In genomic region chr3:129512595-129512994, GRCh38 we compare ENCODE assay signal across 26 cellular contexts. TPM values are rescaled to one million over a fixed set of nuclear protein-coding genes. Genes with fewer than 3 reads are reported as not detected.
"Had no signal": no experiment of that assay in that cellular context is flagged by ENCODE, and none has a peak within 500 bp of the region (broad histone marks: within the 10 kb centered on the region; RNA-seq: fewer than 3 reads in every experiment).

No MANE protein-coding gene starts in this region.

- H3K27ac Mint-ChIP-seq: activated CD8-positive, alpha-beta memory T cell treated with anti-CD3 and anti-CD28 coated beads, Interleukin-2, amount 10 ng/mL, durations not matched to agents 7 days and 5 days; activated naive CD4-positive, alpha-beta T cell treated with anti-CD3 and anti-CD28 coated beads, Interleukin-2, amount 10 ng/mL, durations not matched to agents 7 days and 5 days; activated naive CD8-positive, alpha-beta T cell treated with anti-CD3 and anti-CD28 coated beads for 36 hours; activated T-helper 2 cell treated with anti-CD3 and anti-CD28 coated beads, Interferon-gamma antibody, Interleukin-2, Interleukin-4, amounts not matched to agents 10 μg/mL and 5 μg/mL and 100 μg/mL, durations not matched to agents 14 hours and 24 hours and 36 hours; T-helper 17 cell; WTC11 had no signal

- H3K4me3 Mint-ChIP-seq: activated CD8-positive, alpha-beta memory T cell treated with anti-CD3 and anti-CD28 coated beads, Interleukin-2, amount 10 ng/mL, durations not matched to agents 7 days and 5 days; activated naive CD4-positive, alpha-beta T cell treated with anti-CD3 and anti-CD28 coated beads, Interleukin-2, amount 10 ng/mL, durations not matched to agents 7 days and 5 days; activated naive CD8-positive, alpha-beta T cell treated with anti-CD3 and anti-CD28 coated beads for 36 hours; activated T-cell treated with anti-CD3 and anti-CD28 coated beads, Interleukin-2, amount 50 U/mL, for 4 hours; T-helper 17 cell; WTC11 had no signal

- H3K27me3 Mint-ChIP-seq: activated CD8-positive, alpha-beta memory T cell treated with anti-CD3 and anti-CD28 coated beads, Interleukin-2, amount 10 ng/mL, durations not matched to agents 7 days and 5 days; activated naive CD4-positive, alpha-beta T cell treated with anti-CD3 and anti-CD28 coated beads, Interleukin-2, amount 10 ng/mL, durations not matched to agents 7 days and 5 days; activated naive CD8-positive, alpha-beta T cell treated with anti-CD3 and anti-CD28 coated beads for 36 hours; T-helper 17 cell had no signal

- H3K27ac ChIP-seq: brain microvascular endothelial cell had no signal

- H3K36me3 ChIP-seq: brain microvascular endothelial cell had no signal

- DNase-seq: activated CD4-positive, alpha-beta T cell treated with anti-CD3 and anti-CD28 coated beads for 48 hours; activated CD4-positive, alpha-beta T cell treated with anti-CD3 and anti-CD28 coated beads, Interleukin-2, amount 50 U/mL, for 4 hours; activated CD4-positive, CD25-positive, alpha-beta regulatory T cell treated with anti-CD3 and anti-CD28 coated beads, Interleukin-2, amount 50 U/mL, for 72 hours; activated CD8-positive, alpha-beta memory T cell treated with anti-CD3 and anti-CD28 coated beads, Interleukin-2, amount 10 ng/mL, durations not matched to agents 7 days and 5 days; activated gamma-delta T cell treated with Interleukin-2 at 50 U/mL for 16 hours; activated naive CD4-positive, alpha-beta T cell treated with anti-CD3 and anti-CD28 coated beads, Interleukin-2, amount 10 ng/mL, durations not matched to agents 7 days and 5 days; activated naive CD8-positive, alpha-beta T cell treated with anti-CD3 and anti-CD28 coated beads for 36 hours; activated T-cell treated with anti-CD3 and anti-CD28 coated beads, Interleukin-2, amount 50 U/mL, for 4 hours; brain microvascular endothelial cell; KG1; NCI-H1048; NCI-H1694; NCI-H2029; NCI-H524; PC-3; SHP77 treated with DMSO at 0.1 percent for 48 hours; T-helper 17 cell; T-helper 9 cell had no signal

- FAIRE-seq: RCC 7860 had no signal

- H3K9me3 Mint-ChIP-seq: activated naive CD4-positive, alpha-beta T cell treated with anti-CD3 and anti-CD28 coated beads, Interleukin-2, amount 10 ng/mL, durations not matched to agents 7 days and 5 days; activated naive CD8-positive, alpha-beta T cell treated with anti-CD3 and anti-CD28 coated beads for 36 hours; activated T-cell treated with anti-CD3 and anti-CD28 coated beads, Interleukin-2, amount 50 U/mL, for 4 hours; activated T-helper 2 cell treated with anti-CD3 and anti-CD28 coated beads, Interferon-gamma antibody, Interleukin-2, Interleukin-4, amounts not matched to agents 10 μg/mL and 5 μg/mL and 100 μg/mL, durations not matched to agents 14 hours and 24 hours and 36 hours; WTC11 had no signal

- H3K27me3 ChIP-seq: brain microvascular endothelial cell had no signal

- H3K36me3 Mint-ChIP-seq: activated CD8-positive, alpha-beta memory T cell treated with anti-CD3 and anti-CD28 coated beads, Interleukin-2, amount 10 ng/mL, durations not matched to agents 7 days and 5 days; WTC11 had no signal

- H3K4me1 Mint-ChIP-seq: activated naive CD8-positive, alpha-beta T cell treated with anti-CD3 and anti-CD28 coated beads for 36 hours; WTC11 had no signal

- ATAC-seq: activated CD8-positive, alpha-beta memory T cell treated with anti-CD3 and anti-CD28 coated beads, Interleukin-2, amount 10 ng/mL, durations not matched to agents 7 days and 5 days; activated T-cell treated with anti-CD3 and anti-CD28 coated beads, Interleukin-2, amount 50 U/mL, for 4 hours; PC-3; T-helper 17 cell; WTC11 had no signal

RNA-seq across cellular contexts. Expression of gene RHO, which starts 15.8 kb away (rescaled TPM):
- total RNA-seq: activated CD8-positive, alpha-beta memory T cell treated with anti-CD3 and anti-CD28 coated beads, Interleukin-2, amount 10 ng/mL, durations not matched to agents 7 days and 5 days; activated naive CD8-positive, alpha-beta T cell treated with anti-CD3 and anti-CD28 coated beads for 36 hours; activated T-cell treated with anti-CD3 and anti-CD28 coated beads, Interleukin-2, amount 50 U/mL, for 4 hours; activated T-helper 2 cell treated with anti-CD3 and anti-CD28 coated beads, Interferon-gamma antibody, Interleukin-2, Interleukin-4, amounts not matched to agents 10 μg/mL and 5 μg/mL and 100 μg/mL, durations not matched to agents 14 hours and 24 hours and 36 hours; cardiac septum; LHCN-M2; PC-3; SK-MEL-5; T-helper 17 cell; WTC11 had no signal
- polyA plus RNA-seq: adipose tissue had no signal

RNA-seq across cellular contexts. Expression of gene H1-8, which starts 30.4 kb away (rescaled TPM):
- total RNA-seq: activated CD8-positive, alpha-beta memory T cell treated with anti-CD3 and anti-CD28 coated beads, Interleukin-2, amount 10 ng/mL, durations not matched to agents 7 days and 5 days; activated naive CD8-positive, alpha-beta T cell treated with anti-CD3 and anti-CD28 coated beads for 36 hours; activated T-cell treated with anti-CD3 and anti-CD28 coated beads, Interleukin-2, amount 50 U/mL, for 4 hours; activated T-helper 2 cell treated with anti-CD3 and anti-CD28 coated beads, Interferon-gamma antibody, Interleukin-2, Interleukin-4, amounts not matched to agents 10 μg/mL and 5 μg/mL and 100 μg/mL, durations not matched to agents 14 hours and 24 hours and 36 hours; cardiac septum; LHCN-M2; M059J; PC-3; SK-MEL-5; T-helper 17 cell; WTC11 had no signal
- polyA plus RNA-seq: adipose tissue had no signal
